10 cellular contexts compared by ENCODE assay signal in genomic region chr10:99234739-99235468, GRCh38. TPM values are rescaled to one million over a fixed set of nuclear protein-coding genes. Genes with fewer than 3 reads are reported as not detected.
A peak's percentile ranks its signal among the peaks of the same experiment; 100 is the strongest.
DNase-seq lines count a peak whose midpoint lies in the region; ATAC-seq lines count a peak whose summit lies in the region.
"Had no signal": no experiment of that assay in that cellular context is flagged by ENCODE, and none has a peak within 500 bp of the region (broad histone marks: within the 10 kb centered on the region; RNA-seq: fewer than 3 reads in every experiment).

No MANE protein-coding gene starts in this region.

- peak overlapping the region in 2 of 3 donors; percentile 71 to 73 for H3K27ac Mint-ChIP-seq in IgD-negative memory B cell
- H3K27ac Mint-ChIP-seq in natural killer cell treated with Interleukin-12 subunit alpha and Interleukin-12 subunit beta and Interleukin-15 and Interleukin-18, amount 100 ng/mL, for 72 hours: no peak overlapping the region

- DNase-seq in AG20443 (ENCODE audit: low spot score) (peak; percentile 26), ecto neural progenitor cell (ENCODE audit: low spot score) (peak; percentile 53), ureter (ENCODE audit: low spot score) (no peak)
- no peak for DNase-seq in natural killer cell treated with Interleukin-12 subunit alpha and Interleukin-12 subunit beta and Interleukin-15 and Interleukin-18, amount 100 ng/mL, for 72 hours (ENCODE audit: low spot score)
- DNase-seq: NCI-H1694 had no signal

- peak overlapping the region; percentile 44 to 89 (median 80) for H3K4me3 Mint-ChIP-seq in IgD-negative memory B cell
- peak overlapping the region; percentile 76 for H3K4me3 Mint-ChIP-seq in natural killer cell treated with Interleukin-12 subunit alpha and Interleukin-12 subunit beta and Interleukin-15 and Interleukin-18, amount 100 ng/mL, for 72 hours

- peaks cover 14 to 22% (median 17%) of the 10 kb centered on the region in 3 donors for H3K4me1 Mint-ChIP-seq in IgD-negative memory B cell
- H3K4me1 Mint-ChIP-seq in natural killer cell treated with Interleukin-12 subunit alpha and Interleukin-12 subunit beta and Interleukin-15 and Interleukin-18, amount 100 ng/mL, for 72 hours (ENCODE audit: low read depth in 2 of 2): peaks cover 4 to 6% of the 10 kb centered on the region in 2 donors

- ATAC-seq in natural killer cell treated with Interleukin-12 subunit alpha and Interleukin-12 subunit beta and Interleukin-15 and Interleukin-18, amount 100 ng/mL, for 72 hours: no peak
- ATAC-seq in HG02642 (IDR thresholded peaks at IDR 0.05; ENCODE audit: poor library complexity, unreplicated experiment) (no peak), HG03108 (IDR thresholded peaks at IDR 0.05; ENCODE audit: unreplicated experiment) (no peak)
- ATAC-seq in activated CD4-positive, CD25-positive, alpha-beta regulatory T cell treated with anti-CD3 and anti-CD28 coated beads, Interleukin-2, amount 50 U/mL, for 24 hours: no peak

- H3K9me3 Mint-ChIP-seq in IgD-negative memory B cell: peaks cover 0 to 9% (median 1%) of the 10 kb centered on the region in 3 donors
- H3K9me3 Mint-ChIP-seq in natural killer cell treated with Interleukin-12 subunit alpha and Interleukin-12 subunit beta and Interleukin-15 and Interleukin-18, amount 100 ng/mL, for 72 hours: no peaks in the 10 kb centered on the region

- peaks cover 62% of the 10 kb centered on the region for H3K27me3 Mint-ChIP-seq in IgD-negative memory B cell
- peaks cover 49 to 84% of the 10 kb centered on the region in 2 donors for H3K27me3 Mint-ChIP-seq in natural killer cell treated with Interleukin-12 subunit alpha and Interleukin-12 subunit beta and Interleukin-15 and Interleukin-18, amount 100 ng/mL, for 72 hours

- no peaks in the 10 kb centered on the region for H3K36me3 Mint-ChIP-seq in IgD-negative memory B cell
- peaks cover 6% of the 10 kb centered on the region for H3K36me3 Mint-ChIP-seq in natural killer cell treated with Interleukin-12 subunit alpha and Interleukin-12 subunit beta and Interleukin-15 and Interleukin-18, amount 100 ng/mL, for 72 hours

RNA-seq across cellular contexts. Expression of gene HPSE2, which starts 0.7 kb away (rescaled TPM):
- not detected for polyA plus RNA-seq in IgD-negative memory B cell
- total RNA-seq in natural killer cell treated with Interleukin-12 subunit alpha and Interleukin-12 subunit beta and Interleukin-15 and Interleukin-18, amount 100 ng/mL, for 72 hours: not detected
- 5.7 TPM for total RNA-seq in ureter
- total RNA-seq: activated B cell treated with CpG ODN at 0.5 μM for 24 hours had no signal

Comparison
In these comparisons a context has a peak if more than half of its experiments do, and no peak if none do; other contexts are left out.
1. DNase-seq: peak in AG20443 (single experiment) and ecto neural progenitor cell (single experiment); none in natural killer cell treated with Interleukin-12 subunit alpha and Interleukin-12 subunit beta and Interleukin-15 and Interleukin-18, amount 100 ng/mL, for 72 hours (single experiment) and ureter (single experiment).
2. H3K27ac Mint-ChIP-seq: peak in IgD-negative memory B cell (2 of 3); none in natural killer cell treated with Interleukin-12 subunit alpha and Interleukin-12 subunit beta and Interleukin-15 and Interleukin-18, amount 100 ng/mL, for 72 hours (0 of 2).